20 cellular contexts compared by ENCODE assay signal in genomic region chr3:32495609-32496008, GRCh38. TPM values are rescaled to one million over a fixed set of nuclear protein-coding genes. Genes with fewer than 3 reads are reported as not detected.
A peak's percentile ranks its signal among the peaks of the same experiment; 100 is the strongest.
DNase-seq lines count a peak whose midpoint lies in the region; ATAC-seq and TF ChIP-seq lines count a peak whose summit lies in the region.
"Had no signal": no experiment of that assay in that cellular context is flagged by ENCODE, and none has a peak within 500 bp of the region (broad histone marks: within the 10 kb centered on the region; RNA-seq: fewer than 3 reads in every experiment).

No MANE protein-coding gene starts in this region.

- H3K4me1 ChIP-seq in Caco-2 (peaks cover 62% of the 10 kb centered on the region), Karpas-422 (ENCODE audit: low read length) (peaks cover 49% of the 10 kb centered on the region), left lung (peaks cover 16 to 74% of the 10 kb centered on the region in 2 donors)
- H3K4me1 ChIP-seq: SJCRH30 had no signal

- peaks cover 9% of the 10 kb centered on the region for H3K36me3 Mint-ChIP-seq in Caco-2 (ENCODE audit: insufficient read depth, unreplicated experiment)
- H3K36me3 Mint-ChIP-seq in activated naive CD8-positive, alpha-beta T cell treated with anti-CD3 and anti-CD28 coated beads, Interleukin-2, amount 50 U/mL, for 24 hours (ENCODE audit: low read depth), result peaks cover 9% of the 10 kb centered on the region

- H3K9me3 ChIP-seq in Caco-2 (no peaks in the 10 kb centered on the region), Karpas-422 (ENCODE audit: low read length) (no peaks in the 10 kb centered on the region), left lung (no peaks in the 10 kb centered on the region)
- H3K9me3 ChIP-seq: esophagus squamous epithelium, SJCRH30, thoracic aorta had no signal

- CTCF ChIA-PET in Caco-2 (lab: Charles Lee), result no interaction called here

- H3K4me1 Mint-ChIP-seq in Caco-2 (ENCODE audit: low read depth, unreplicated experiment), result peaks cover 15% of the 10 kb centered on the region
- peaks cover 36% of the 10 kb centered on the region for H3K4me1 Mint-ChIP-seq in activated naive CD8-positive, alpha-beta T cell treated with anti-CD3 and anti-CD28 coated beads, Interleukin-2, amount 50 U/mL, for 24 hours

- H3K9me3 Mint-ChIP-seq in Caco-2 (ENCODE audit: unreplicated experiment), result no peaks in the 10 kb centered on the region
- H3K9me3 Mint-ChIP-seq in activated naive CD8-positive, alpha-beta T cell treated with anti-CD3 and anti-CD28 coated beads, Interleukin-2, amount 50 U/mL, for 24 hours, result no peaks in the 10 kb centered on the region
- H3K9me3 Mint-ChIP-seq: CD4-positive, alpha-beta memory T cell had no signal

- H3K27me3 Mint-ChIP-seq in Caco-2 (ENCODE audit: insufficient read depth, unreplicated experiment), result no peaks in the 10 kb centered on the region
- no peaks in the 10 kb centered on the region for H3K27me3 Mint-ChIP-seq in activated naive CD8-positive, alpha-beta T cell treated with anti-CD3 and anti-CD28 coated beads, Interleukin-2, amount 50 U/mL, for 24 hours
- H3K27me3 Mint-ChIP-seq: CD4-positive, alpha-beta memory T cell had no signal

- no peaks in the 10 kb centered on the region for H4K20me1 ChIP-seq in Karpas-422 (ENCODE audit: insufficient read depth, low read depth, low read length)

- intact Hi-C loops in Caco-2 (cut with micrococcal nuclease; ENCODE audit: unreplicated experiment) (no loop called here), left lung (cut with DNase I) (no loop called here)

- no peak overlapping the region for H3K4me3 ChIP-seq in Caco-2 (ENCODE audit: low read depth, low read length)
- no peak overlapping the region for H3K4me3 ChIP-seq in Karpas-422 (ENCODE audit: low read length)
- no peak overlapping the region for H3K4me3 ChIP-seq in left lung
- H3K4me3 ChIP-seq: esophagus squamous epithelium, SJCRH30, thoracic aorta had no signal

- H3K36me3 ChIP-seq in Caco-2 (ENCODE audit: control insufficient read depth, insufficient read depth, low read length), result no peaks in the 10 kb centered on the region
- H3K36me3 ChIP-seq in Karpas-422 (ENCODE audit: insufficient read depth, low read length), result peaks cover 24% of the 10 kb centered on the region; the same call in 1 of the 2 replicates
- peaks cover 0 to 8% of the 10 kb centered on the region in 2 donors for H3K36me3 ChIP-seq in left lung
- H3K36me3 ChIP-seq: SJCRH30 had no signal

- H3K9me2 ChIP-seq in Karpas-422 (replicated peaks; ENCODE audit: insufficient read depth, low read length), result no peaks in the 10 kb centered on the region

- H3K27me3 ChIP-seq in Caco-2 (replicated peaks; ENCODE audit: control insufficient read depth, insufficient read depth, low read length) (no peaks in the 10 kb centered on the region), Karpas-422 (ENCODE audit: low read length) (no peaks in the 10 kb centered on the region), left lung (no peaks in the 10 kb centered on the region)
- H3K27me3 ChIP-seq: esophagus squamous epithelium, SJCRH30 had no signal

- H3K79me2 ChIP-seq in Karpas-422 (ENCODE audit: low read length), result peaks cover 98% of the 10 kb centered on the region

- no peak overlapping the region for H3K9ac ChIP-seq in Karpas-422 (ENCODE audit: low read length)

- H3K4me2 ChIP-seq in Karpas-422 (ENCODE audit: low read depth, low read length, poor library complexity, severe bottlenecking), result no peak overlapping the region

- peak overlapping the region; percentile 1; the same call in 1 of the 2 replicates for H3K27ac ChIP-seq in Karpas-422 (ENCODE audit: low read length)
- peak overlapping the region in 1 of 2 donors; percentile 9 for H3K27ac ChIP-seq in left lung
- H3K27ac ChIP-seq: SJCRH30, thoracic aorta had no signal

- no peak overlapping the region for H3K27ac Mint-ChIP-seq in Caco-2 (ENCODE audit: unreplicated experiment)
- H3K27ac Mint-ChIP-seq in activated naive CD8-positive, alpha-beta T cell treated with anti-CD3 and anti-CD28 coated beads, Interleukin-2, amount 50 U/mL, for 24 hours, result peak overlapping the region; percentile 56

- no peak overlapping the region for H2AFZ ChIP-seq in Karpas-422 (ENCODE audit: low read length)

- no peak overlapping the region for H3K4me3 Mint-ChIP-seq in Caco-2 (ENCODE audit: unreplicated experiment)
- no peak overlapping the region for H3K4me3 Mint-ChIP-seq in activated naive CD8-positive, alpha-beta T cell treated with anti-CD3 and anti-CD28 coated beads, Interleukin-2, amount 50 U/mL, for 24 hours

- no TSS peak for BruUV-seq in Caco-2 (replicated peaks; lab: Mats Ljungman, UMichigan)

- POLR2A ChIA-PET in Caco-2 (lab: Charles Lee), result no interaction called here

- TF ChIP-seq CTCF in Caco-2 (IDR thresholded peaks at IDR 0.05; ENCODE audit: insufficient read depth in 1 of 2, low read depth in 1 of 2, low read length in 1 of 2, severe bottlenecking in 1 of 2, unreplicated experiment in 1 of 2), result no peak
- no peak for TF ChIP-seq CTCF in left lung (IDR thresholded peaks at IDR 0.05)

- ATAC-seq in activated naive CD8-positive, alpha-beta T cell treated with anti-CD3 and anti-CD28 coated beads, Interleukin-2, amount 50 U/mL, for 24 hours, result no peak
- ATAC-seq in left lung, result peak; percentile 65

- DNase-seq in Caco-2 (peak; percentile 27 to 40), Karpas-422 (no peak), left lung (peak in 1 of 2 donors; percentile 10), iPS-NIHi11 (ENCODE audit: low spot score) (no peak), NCI-H510A (lab: John Stamatoyannopoulos, UW) (no peak), SHP77 treated with DMSO at 0.1 percent for 48 hours (lab: John Stamatoyannopoulos, UW) (no peak)
- DNase-seq in activated naive CD8-positive, alpha-beta T cell treated with anti-CD3 and anti-CD28 coated beads, Interleukin-2, amount 50 U/mL, for 24 hours, result no peak
- DNase-seq: activated CD4-positive, alpha-beta T cell treated with anti-CD3 and anti-CD28 coated beads, Interleukin-2, amount 50 U/mL, for 4 hours; activated naive CD4-positive, alpha-beta T cell treated with Interleukin-2 at 50 U/mL for 16 hours; aorta; CD4-positive, alpha-beta memory T cell; DMS79 treated with DMSO at 0.1 percent for 48 hours; esophagus squamous epithelium; HCEC 1CT; NCI-H1436; NCI-H82; OCI-M1; posterior cingulate gyrus; SJCRH30 had no signal

RNA-seq across cellular contexts. Expression of gene CMTM6, which starts 7.0 kb away (rescaled TPM):
- total RNA-seq in Caco-2 (2022) (39.7 and 41.8 TPM in 2 replicates), left lung (10 to 100 TPM; 67.9 to 83.8 TPM)
- 73.4 and 171 TPM in 2 replicates for total RNA-seq in Karpas-422 (2014; rRNA removed; shearing (Covaris generic); ENCODE audit: low replicate concordance)

Comparison
In these comparisons a context has a peak if more than half of its experiments do, and no peak if none do; other contexts are left out.
1. DNase-seq: peak in Caco-2 (2 of 2); none in Karpas-422 (single experiment), activated naive CD8-positive, alpha-beta T cell treated with anti-CD3 and anti-CD28 coated beads, Interleukin-2, amount 50 U/mL, for 24 hours (single experiment), iPS-NIHi11 (single experiment), NCI-H510A (single experiment) and SHP77 treated with DMSO at 0.1 percent for 48 hours (single experiment).